Comparison of ENCODE assay signal across 1 cellular context in genomic region chr20:57071283-57071701, GRCh38.
TF ChIP-seq lines count a peak whose summit lies in the region.

No MANE protein-coding gene starts in this region.

TF ChIP-seq in H1, 55 proteins besides CTCF, POLR2A, EP300 and RAD21 (continued from another document):
- TF ChIP-seq NANOG (IDR thresholded peaks at IDR 0.05; ENCODE audit: insufficient read depth, low read depth, low read length, poor library complexity, severe bottlenecking) (peak; percentile 82), KDM5A (IDR thresholded peaks at IDR 0.05; ENCODE audit: low read length) (no peak), SAP30 (IDR thresholded peaks at IDR 0.05; ENCODE audit: insufficient read depth, insufficient replicate concordance, low read length) (peak; percentile 42), BRCA1 (IDR thresholded peaks at IDR 0.05; ENCODE audit: low read depth, low read length) (no peak), PHF8 (conservative IDR thresholded peaks at IDR 0.05; ENCODE audit: low read depth, low read length) (no peak), CBX8 (IDR thresholded peaks at IDR 0.05; ENCODE audit: borderline replicate concordance, low read depth, low read length) (no peak), RNF2 (IDR thresholded peaks at IDR 0.05; ENCODE audit: borderline replicate concordance, low read depth, low read length, missing control alignments, poor library complexity, severe bottlenecking) (no peak), MAFK (IDR thresholded peaks at IDR 0.05; ENCODE audit: low read depth, low read length) (no peak), GABPA (IDR thresholded peaks at IDR 0.05; ENCODE audit: borderline replicate concordance, insufficient read depth, low read length) (no peak), JUND (IDR thresholded peaks at IDR 0.05; ENCODE audit: low read length) (peak; percentile 50; the same call in 1 of the 2 replicates), POLR2AphosphoS5 (IDR thresholded peaks at IDR 0.05; ENCODE audit: low read depth, low read length) (no peak), JUN (IDR thresholded peaks at IDR 0.05; ENCODE audit: low read depth, low read length) (no peak), POU5F1 (IDR thresholded peaks at IDR 0.05; ENCODE audit: low read depth, low read length) (no peak), SRF (IDR thresholded peaks at IDR 0.05; ENCODE audit: low read depth, low read length) (no peak), ZNF274 (IDR thresholded peaks at IDR 0.05; ENCODE audit: borderline replicate concordance, extremely low read depth, low read length) (no peak), RXRA (IDR thresholded peaks at IDR 0.05; ENCODE audit: insufficient read depth, low read depth, low read length) (no peak), KDM1A (IDR thresholded peaks at IDR 0.05; ENCODE audit: borderline replicate concordance, low read length) (no peak), CHD1 (IDR thresholded peaks at IDR 0.05; ENCODE audit: low read depth, low read length) (no peak), SIRT6 (IDR thresholded peaks at IDR 0.05; ENCODE audit: low read length) (no peak), SP1 (IDR thresholded peaks at IDR 0.05; ENCODE audit: low read depth, low read length) (0 out of 2 replicates have a peak, but pooled peaks have one; percentile 33), YY1 (IDR thresholded peaks at IDR 0.05; ENCODE audit: low read depth, low read length) (no peak), SUZ12 (IDR thresholded peaks at IDR 0.05; ENCODE audit: low read length) (no peak), EZH2 (IDR thresholded peaks at IDR 0.05; ENCODE audit: low read depth, low read length, severe bottlenecking) (no peak), HDAC6 (IDR thresholded peaks at IDR 0.05; ENCODE audit: low read depth, low read length) (no peak), CEBPB (IDR thresholded peaks at IDR 0.05; ENCODE audit: low read depth, low read length) (no peak), SIN3A (conservative IDR thresholded peaks at IDR 0.05 in 1 of 2, IDR thresholded peaks at IDR 0.05 in 1 of 2; ENCODE audit: low read depth in 1 of 2, low read length in 2 of 2) (peak in 1 of 2 experiments; percentile 78; a peak in 2 of 4 replicates), HDAC2 (IDR thresholded peaks at IDR 0.05; ENCODE audit: borderline replicate concordance in 1 of 2, low read depth in 2 of 2, low read length in 2 of 2) (no peak; a peak in 1 of 4 replicates), TCF12 (IDR thresholded peaks at IDR 0.05; ENCODE audit: low read depth, low read length) (no peak), ATF3 (IDR thresholded peaks at IDR 0.05; ENCODE audit: insufficient read depth, low read depth, low read length) (peak; percentile 78), ASH2L (IDR thresholded peaks at IDR 0.05; ENCODE audit: low read length) (peak; percentile 90), RBBP5 (IDR thresholded peaks at IDR 0.05; ENCODE audit: borderline replicate concordance, low read depth, low read length) (no peak; the same call in 1 of the 2 replicates), RFX5 (IDR thresholded peaks at IDR 0.05; ENCODE audit: borderline replicate concordance, low read depth, low read length) (no peak)
- TF ChIP-seq, protein P1, sequence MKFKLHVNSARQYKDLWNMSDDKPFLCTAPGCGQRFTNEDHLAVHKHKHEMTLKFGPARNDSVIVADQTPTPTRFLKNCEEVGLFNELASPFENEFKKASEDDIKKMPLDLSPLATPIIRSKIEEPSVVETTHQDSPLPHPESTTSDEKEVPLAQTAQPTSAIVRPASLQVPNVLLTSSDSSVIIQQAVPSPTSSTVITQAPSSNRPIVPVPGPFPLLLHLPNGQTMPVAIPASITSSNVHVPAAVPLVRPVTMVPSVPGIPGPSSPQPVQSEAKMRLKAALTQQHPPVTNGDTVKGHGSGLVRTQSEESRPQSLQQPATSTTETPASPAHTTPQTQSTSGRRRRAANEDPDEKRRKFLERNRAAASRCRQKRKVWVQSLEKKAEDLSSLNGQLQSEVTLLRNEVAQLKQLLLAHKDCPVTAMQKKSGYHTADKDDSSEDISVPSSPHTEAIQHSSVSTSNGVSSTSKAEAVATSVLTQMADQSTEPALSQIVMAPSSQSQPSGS (IDR thresholded peaks at IDR 0.05; ENCODE audit: low read length) = 0 out of 2 replicates have a peak, but pooled peaks have one; percentile 52
TF ChIP-seq in H1: peak in this region for 11.
